Comparison of ENCODE assay signal across 27 cellular contexts in genomic region chr4:26707342-26707741, GRCh38.
"Had no signal": no experiment of that assay in that cellular context is flagged by ENCODE, and none has a peak within 500 bp of the region (broad histone marks: within the 10 kb centered on the region; RNA-seq: fewer than 3 reads in every experiment).

No MANE protein-coding gene starts in this region.

- H3K27ac ChIP-seq: stomach, suprapubic skin, testis, thoracic aorta, thyroid gland, tibial artery, tibial nerve, transverse colon, upper lobe of left lung, upper lobe of right lung, uterus, vagina had no signal

- H3K27me3 ChIP-seq: stomach, suprapubic skin, testis, thyroid gland, tibial artery, tibial nerve, transverse colon, upper lobe of left lung, upper lobe of right lung, uterus, vagina had no signal

- H3K9me3 ChIP-seq: stomach, testis, thyroid gland, tibial artery, transverse colon, upper lobe of left lung, upper lobe of right lung, uterus, vagina had no signal

- H3K36me3 ChIP-seq: stomach, suprapubic skin, thyroid gland, tibial artery, transverse colon, upper lobe of left lung, upper lobe of right lung, uterus, vagina had no signal

- DNase-seq: stimulated activated CD4-positive, alpha-beta T cell treated with anti-CD3 and anti-CD28 coated beads, Interleukin-2, amount 100 ng/mL, for 48 hours; stimulated activated CD4-positive, alpha-beta T cell treated with anti-CD3 and anti-CD28 coated beads, Interleukin-4, amount 100 ng/mL, for 1 hour; stimulated activated CD4-positive, alpha-beta T cell treated with anti-CD3 and anti-CD28 coated beads, Interleukin-4, amount 100 ng/mL, for 24 hours; stimulated activated CD4-positive, alpha-beta T cell treated with anti-CD3 and anti-CD28 coated beads, Interleukin-4, amount 100 ng/mL, for 4 hours; stimulated activated CD8-positive, alpha-beta memory T cell treated with anti-CD3 and anti-CD28 coated beads, Interleukin-4, amount 100 ng/mL, for 48 hours; stimulated activated naive B cell treated with anti-CD40 and anti-IgM and Interleukin-4, amounts not matched to agents 10 μg/mL and 1 μg/mL and 100 μg/mL, for 72 hours; stimulated activated naive CD4-positive, alpha-beta T cell; stimulated activated naive CD4-positive, alpha-beta T cell treated with Interleukin-2 at 50 U/mL for 16 hours; stimulated activated naive CD8-positive, alpha-beta T cell treated with anti-CD3 and anti-CD28 coated beads, Interleukin-15, amount 100 ng/mL, for 72 hours; stimulated activated naive CD8-positive, alpha-beta T cell treated with anti-CD3 and anti-CD28 coated beads, Interleukin-15, Interleukin-2, amounts not matched to agents 100 U/mL and 50 U/mL, for 24 hours; stomach; substantia nigra; testis; thyroid gland; tibial artery; transverse colon; trophoblast cell; upper lobe of left lung; upper lobe of right lung; uterus had no signal

- H3K4me1 ChIP-seq: stomach, suprapubic skin, testis, thyroid gland, tibial artery, tibial nerve, transverse colon, upper lobe of left lung, upper lobe of right lung, uterus, vagina had no signal

- H3K4me3 ChIP-seq: stomach, suprapubic skin, testis, thoracic aorta, thyroid gland, tibial artery, tibial nerve, transverse colon, upper lobe of left lung, upper lobe of right lung, uterus, vagina had no signal

- ATAC-seq: stimulated activated effector memory CD8-positive, alpha-beta T cell treated with anti-CD3 and anti-CD28 coated beads, Interleukin-12 subunit alpha, Interleukin-12 subunit beta, amount 100 ng/mL, for 72 hours; stimulated activated memory B cell treated with anti-CD40 and anti-IgM and Interleukin-4, amounts not matched to agents 10 μg/mL and 1 μg/mL and 100 μg/mL, for 72 hours; stimulated activated naive B cell treated with anti-CD40 and anti-IgM and Interleukin-4, amounts not matched to agents 10 μg/mL and 1 μg/mL and 100 μg/mL, for 72 hours; stimulated activated naive CD8-positive, alpha-beta T cell treated with anti-CD3 and anti-CD28 coated beads, Interleukin-15, amount 100 ng/mL, for 72 hours; stimulated activated naive CD8-positive, alpha-beta T cell treated with anti-CD3 and anti-CD28 coated beads, Interleukin-15, Interleukin-2, amounts not matched to agents 100 U/mL and 50 U/mL, for 24 hours; upper lobe of right lung had no signal

- FAIRE-seq: urothelium cell line had no signal
